In the genomic region with DNA sequence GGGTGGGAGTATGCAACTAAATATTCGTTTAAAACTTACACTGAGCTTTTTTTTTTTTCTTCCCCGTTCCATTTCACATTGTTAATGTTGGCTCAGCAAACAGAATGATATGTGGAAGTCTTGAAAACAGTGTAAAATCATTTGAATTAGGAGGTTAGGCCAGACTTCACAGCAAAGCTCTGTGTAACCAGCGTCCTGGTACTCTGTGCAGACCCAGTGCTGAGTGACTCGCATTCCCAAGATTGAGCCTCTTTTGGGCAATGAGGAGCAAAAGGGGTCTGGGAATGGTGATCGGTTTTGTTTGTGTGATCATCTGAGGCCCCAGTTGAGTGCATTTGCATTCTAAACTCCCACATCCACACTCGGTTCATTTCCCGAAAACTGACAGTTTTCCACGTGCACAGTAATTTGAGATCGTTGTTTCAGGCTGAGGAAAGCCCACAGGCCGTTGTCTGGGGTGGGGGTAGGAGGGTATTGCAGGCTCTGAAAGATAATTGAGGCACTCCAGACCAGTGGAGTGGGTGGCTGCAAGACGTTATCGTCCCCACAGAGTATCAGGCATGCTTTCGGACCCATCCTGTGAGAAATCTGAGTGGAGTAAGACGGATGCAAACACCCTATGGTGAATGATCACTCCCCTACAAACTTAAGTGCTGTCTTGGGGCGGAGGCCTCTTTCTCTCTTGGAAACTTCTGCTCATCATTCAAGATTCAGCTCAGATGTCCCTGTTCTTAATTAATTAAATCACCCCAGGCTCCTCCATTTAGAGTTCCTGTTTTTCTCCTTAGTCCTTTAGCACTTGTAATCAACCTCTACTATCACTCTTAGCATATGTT, we compare ENCODE assay signal across 10 cellular contexts.
DNase-seq lines count a peak whose midpoint lies in the region; ATAC-seq and TF ChIP-seq lines count a peak whose summit lies in the region.
"Had no signal": no experiment of that assay in that cellular context is flagged by ENCODE, and none has a peak within 500 bp of the region (broad histone marks: within the 10 kb centered on the region; RNA-seq: fewer than 3 reads in every experiment).

No MANE protein-coding gene starts in this region.

- WGBS in esophagus muscularis mucosa: 40% methylated on average over 15 of the region's 15 CpGs

- H3K36me3 Mint-ChIP-seq in activated T-cell treated with anti-CD3 and anti-CD28 coated beads, Interleukin-2, amount 50 U/mL, for 24 hours (ENCODE audit: low read depth): peaks cover 12% of the 10 kb centered on the region

- H3K79me2 ChIP-seq in neural cell (replicated peaks; ENCODE audit: insufficient read depth, low read length): peaks cover 37% of the 10 kb centered on the region

- H3K4me3 ChIP-seq in esophagus muscularis mucosa: peak overlapping the region in 2 of 4 donors; percentile 0 to 10
- H3K4me3 ChIP-seq in neural cell (ENCODE audit: low read length): peak overlapping the region; percentile 13

- ATAC-seq in Right ventricle myocardium inferior (peak; percentile 24), HG03342 (IDR thresholded peaks at IDR 0.05; ENCODE audit: unreplicated experiment) (no peak), GM19455 (IDR thresholded peaks at IDR 0.05; ENCODE audit: unreplicated experiment) (no peak)

- TF ChIP-seq EP300 in esophagus muscularis mucosa (IDR thresholded peaks at IDR 0.05) (no peak), neural cell (conservative IDR thresholded peaks at IDR 0.05; ENCODE audit: poor library complexity, severe bottlenecking) (no peak)

- no peak for TF ChIP-seq CTCF in esophagus muscularis mucosa (IDR thresholded peaks at IDR 0.05)
- no peak for TF ChIP-seq CTCF in neural cell (IDR thresholded peaks at IDR 0.05; ENCODE audit: poor library complexity, severe bottlenecking)

- peaks cover 99 to 100% (median 100%) of the 10 kb centered on the region in 4 donors for H3K4me1 ChIP-seq in esophagus muscularis mucosa

- H3K36me3 ChIP-seq in esophagus muscularis mucosa (no peaks in the 10 kb centered on the region), neural cell (ENCODE audit: insufficient read depth, low read length) (no peaks in the 10 kb centered on the region)

- H3K27ac Mint-ChIP-seq in activated T-cell treated with anti-CD3 and anti-CD28 coated beads, Interleukin-2, amount 50 U/mL, for 24 hours: no peak overlapping the region

- no peaks in the 10 kb centered on the region for H3F3A ChIP-seq in neural cell (ENCODE audit: insufficient read depth, low read length, poor library complexity, severe bottlenecking)

- no peak overlapping the region for H3K4me3 Mint-ChIP-seq in activated T-cell treated with anti-CD3 and anti-CD28 coated beads, Interleukin-2, amount 50 U/mL, for 24 hours

- H3K4me1 Mint-ChIP-seq in activated T-cell treated with anti-CD3 and anti-CD28 coated beads, Interleukin-2, amount 50 U/mL, for 24 hours (ENCODE audit: low read depth): peaks cover 19% of the 10 kb centered on the region

- H3K4me2 ChIP-seq in neural cell (ENCODE audit: low read length): no peak overlapping the region

- H4K20me1 ChIP-seq in neural cell (ENCODE audit: insufficient read depth): no peaks in the 10 kb centered on the region

- no peak for TF ChIP-seq POLR2A in esophagus muscularis mucosa (IDR thresholded peaks at IDR 0.05; ENCODE audit: low read depth)

- DNase-seq in Right ventricle myocardium inferior (ENCODE audit: missing footprints) (no peak), cardiac septum (ENCODE audit: low spot score) (no peak), esophagus muscularis mucosa (ENCODE audit: extremely low spot score) (peak; percentile 79), cerebellar cortex (ENCODE audit: low spot score) (no peak)
- no peak for DNase-seq in activated T-cell treated with anti-CD3 and anti-CD28 coated beads, Interleukin-2, amount 50 U/mL, for 24 hours
- DNase-seq: activated T-cell treated with anti-CD3 and anti-CD28 coated beads for 4 hours, SHP77 treated with DMSO at 0.1 percent for 48 hours had no signal

- no peak for TF ChIP-seq RAD21 in neural cell (conservative IDR thresholded peaks at IDR 0.05)

- H3K9me3 Mint-ChIP-seq in activated T-cell treated with anti-CD3 and anti-CD28 coated beads, Interleukin-2, amount 50 U/mL, for 24 hours: no peaks in the 10 kb centered on the region

- intact Hi-C loops in Right ventricle myocardium inferior (cut with DNase I): no loop called here
- intact Hi-C loops in cardiac septum (cut with DNase I): no loop called here
- intact Hi-C loops in esophagus muscularis mucosa (cut with DNase I): no loop called here

- no peaks in the 10 kb centered on the region for H3K9me3 ChIP-seq in esophagus muscularis mucosa
- H3K9me3 ChIP-seq in neural cell (ENCODE audit: low read length): no peaks in the 10 kb centered on the region

- no peak overlapping the region for H2AFZ ChIP-seq in neural cell (ENCODE audit: low read depth, low read length)

- H3K27ac ChIP-seq in esophagus muscularis mucosa (replicated peaks in 1 of 4) (peak overlapping the region; percentile 70 to 89 (median 73)), neural cell (ENCODE audit: low read length) (no peak overlapping the region)

- H3K9ac ChIP-seq in neural cell (ENCODE audit: low read length): no peak overlapping the region

- H3K27me3 Mint-ChIP-seq in activated T-cell treated with anti-CD3 and anti-CD28 coated beads, Interleukin-2, amount 50 U/mL, for 24 hours: no peaks in the 10 kb centered on the region

- H3K27me3 ChIP-seq in esophagus muscularis mucosa (no peaks in the 10 kb centered on the region), neural cell (ENCODE audit: insufficient read depth, low read depth, low read length) (no peaks in the 10 kb centered on the region)

- no peaks in the 10 kb centered on the region for H3K9me2 ChIP-seq in neural cell (ENCODE audit: insufficient read depth, low read length)

TF ChIP-seq in neural cell, 6 proteins besides CTCF, POLR2A, EP300 and RAD21:
- TF ChIP-seq MXI1 (conservative IDR thresholded peaks at IDR 0.05; ENCODE audit: poor library complexity, severe bottlenecking) (no peak), POLR2AphosphoS5 (IDR thresholded peaks at IDR 0.05) (no peak), TAF1 (IDR thresholded peaks at IDR 0.05; ENCODE audit: low read depth) (no peak), REST (IDR thresholded peaks at IDR 0.05; ENCODE audit: borderline replicate concordance) (no peak), SMC3 (conservative IDR thresholded peaks at IDR 0.05; ENCODE audit: poor library complexity) (no peak), EZH2 (IDR thresholded peaks at IDR 0.05; ENCODE audit: borderline replicate concordance, insufficient read depth, low read length, poor library complexity, severe bottlenecking) (no peak)
TF ChIP-seq in neural cell: peak in this region for 0.
